In the genomic region with DNA sequence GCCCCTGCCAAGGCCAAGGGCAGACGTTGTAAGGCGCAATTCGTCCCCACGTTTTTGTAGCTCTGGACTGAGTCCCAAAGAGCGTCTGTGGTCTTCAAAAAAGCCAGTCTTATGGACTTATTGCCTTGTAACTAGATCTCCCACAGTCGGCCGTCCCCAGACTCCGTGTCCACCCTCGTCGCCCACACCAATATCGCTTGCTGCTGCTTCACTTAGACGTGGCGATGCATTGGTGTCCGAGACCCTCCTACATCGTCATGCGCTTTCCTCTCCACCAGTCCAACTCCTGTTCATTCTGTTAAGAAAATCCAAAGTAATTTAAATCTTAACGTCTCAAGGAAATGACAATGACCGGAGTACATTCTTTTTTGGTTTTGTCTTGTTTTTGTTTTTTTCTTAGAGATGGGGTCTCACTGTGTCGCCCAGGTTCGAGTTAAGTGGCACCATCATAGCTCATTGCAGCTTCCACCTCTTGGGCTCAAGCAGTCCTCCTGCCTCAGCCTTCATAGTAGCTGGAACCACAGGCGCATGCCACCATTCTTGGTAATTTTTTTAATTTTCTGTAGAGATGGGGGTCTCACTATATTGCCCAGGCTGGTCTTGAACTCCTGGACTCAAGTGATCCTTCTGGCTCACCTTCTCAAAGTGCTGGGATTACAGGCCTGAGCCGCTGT, we compare ENCODE assay signal across 8 cellular contexts. TPM values are rescaled to one million over a fixed set of nuclear protein-coding genes. Genes with fewer than 3 reads are reported as not detected.
A peak's percentile ranks its signal among the peaks of the same experiment; 100 is the strongest.
DNase-seq lines count a peak whose midpoint lies in the region; ATAC-seq, FAIRE-seq and TF ChIP-seq lines count a peak whose summit lies in the region.

No MANE protein-coding gene starts in this region.

- dilution Hi-C loops in endothelial cell of umbilical vein (cut with MboI; ENCODE audit: extremely low pct_ligation_motif_present, low sequenced_read_pairs): no loop called here

- peak; percentile 47 for FAIRE-seq in endothelial cell of umbilical vein (lab: Jason Lieb, UNC)

- no peak for TF ChIP-seq POLR2A in endothelial cell of umbilical vein (IDR thresholded peaks at IDR 0.05; ENCODE audit: low read depth, low read length)

- CTCF ChIA-PET in endothelial cell of umbilical vein (lab: Charles Lee): interaction anchor here (1.4 to 1.7 kb wide), 3 partner anchors 11 to 16 kb away, joined by 3 to 6 read pairs (median 4); no protein-coding TSS in a partner anchor

- intact Hi-C loops in endothelial cell of umbilical vein (cut with micrococcal nuclease): loop anchor here (1.0 to 2.0 kb wide), 2 partner anchors 190 to 233 kb away; no protein-coding TSS in a partner anchor

- no peaks in the 10 kb centered on the region for H3K9me1 ChIP-seq in endothelial cell of umbilical vein (replicated peaks; ENCODE audit: control insufficient read depth, extremely low read depth, insufficient read depth, low read length)

- DNase-seq in GM12865 (ENCODE audit: low read depth): no peak
- DNase-seq in endothelial cell of umbilical vein (ENCODE audit: low read depth, low spot score): peak; percentile 47
- no peak for DNase-seq in glomerular visceral epithelial cell (ENCODE audit: extremely low spot score)
- DNase-seq in OCI-M2 (lab: John Stamatoyannopoulos, UW; ENCODE audit: unreplicated experiment): no peak

- H3K27ac ChIP-seq in OCI-LY1 (ENCODE audit: low read depth, low read length, poor library complexity, severe bottlenecking) (peak overlapping the region; percentile 21), endothelial cell of umbilical vein (ENCODE audit: insufficient read depth, low read depth, low read length) (peak overlapping the region; percentile 20), neural cell (ENCODE audit: low read length) (peak overlapping the region; percentile 87)

- H3K9ac ChIP-seq in OCI-LY1 (ENCODE audit: low read length) (peak overlapping the region; percentile 62), endothelial cell of umbilical vein (replicated peaks; ENCODE audit: extremely low read depth, insufficient read depth, low read length) (peak overlapping the region; percentile 66), neural cell (ENCODE audit: low read length) (peak overlapping the region; percentile 93)

- no peaks in the 10 kb centered on the region for H4K20me1 ChIP-seq in OCI-LY1 (ENCODE audit: insufficient read depth, low read length)
- H4K20me1 ChIP-seq in endothelial cell of umbilical vein (replicated peaks; ENCODE audit: control insufficient read depth, extremely low read depth, insufficient read depth, low read length): no peaks in the 10 kb centered on the region
- H4K20me1 ChIP-seq in neural cell (ENCODE audit: insufficient read depth): no peaks in the 10 kb centered on the region

- TF ChIP-seq EP300 in neural cell (conservative IDR thresholded peaks at IDR 0.05; ENCODE audit: poor library complexity, severe bottlenecking): no peak

- BruUV-seq in endothelial cell of umbilical vein (replicated peaks; lab: Mats Ljungman, UMichigan): no TSS peak

- no peak for ATAC-seq in HG03039 (IDR thresholded peaks at IDR 0.05; ENCODE audit: unreplicated experiment)
- ATAC-seq in HG02763 (IDR thresholded peaks at IDR 0.05; ENCODE audit: unreplicated experiment): no peak

- H3K9me2 ChIP-seq in OCI-LY1 (ENCODE audit: low read depth, low read length): no peaks in the 10 kb centered on the region
- no peaks in the 10 kb centered on the region for H3K9me2 ChIP-seq in neural cell (ENCODE audit: insufficient read depth, low read length)

- H3K4me2 ChIP-seq in OCI-LY1 (ENCODE audit: low read length) (peak overlapping the region; percentile 73), endothelial cell of umbilical vein (ENCODE audit: insufficient read depth, low read length) (peak overlapping the region; percentile 90), neural cell (ENCODE audit: low read length) (peak overlapping the region; percentile 95)

- no peaks in the 10 kb centered on the region for H3K79me2 ChIP-seq in OCI-LY1 (ENCODE audit: insufficient read depth, low read length)
- peaks cover 52% of the 10 kb centered on the region for H3K79me2 ChIP-seq in endothelial cell of umbilical vein (ENCODE audit: control insufficient read depth, insufficient read depth, low read length)
- H3K79me2 ChIP-seq in neural cell (replicated peaks; ENCODE audit: insufficient read depth, low read length): peaks cover 53% of the 10 kb centered on the region

- peaks cover 13% of the 10 kb centered on the region for H3K36me3 ChIP-seq in OCI-LY1 (ENCODE audit: insufficient read depth, low read length)
- H3K36me3 ChIP-seq in endothelial cell of umbilical vein (ENCODE audit: control insufficient read depth in 2 of 2, extremely low read depth in 1 of 2, insufficient read depth in 2 of 2, low read length in 2 of 2): peaks cover 3% of the 10 kb centered on the region in 2 experiments
- H3K36me3 ChIP-seq in neural cell (ENCODE audit: insufficient read depth, low read length): no peaks in the 10 kb centered on the region

- no peak for TF ChIP-seq CTCF in GM12865 (IDR thresholded peaks at IDR 0.05; ENCODE audit: insufficient read depth, low read depth, low read length, missing control alignments)
- no peak for TF ChIP-seq CTCF in OCI-LY1 (IDR thresholded peaks at IDR 0.05; ENCODE audit: low read length)
- TF ChIP-seq CTCF in endothelial cell of umbilical vein (IDR thresholded peaks at IDR 0.05; ENCODE audit: extremely low read depth in 1 of 2, insufficient read depth in 1 of 2, low read depth in 1 of 2, low read length in 2 of 2): no peak
- no peak for TF ChIP-seq CTCF in neural cell (IDR thresholded peaks at IDR 0.05; ENCODE audit: poor library complexity, severe bottlenecking)

- H3K4me1 ChIP-seq in OCI-LY1 (ENCODE audit: insufficient read depth, low read length, severe bottlenecking): peaks cover 37% of the 10 kb centered on the region
- H3K4me1 ChIP-seq in endothelial cell of umbilical vein (ENCODE audit: control insufficient read depth, extremely low read depth, insufficient read depth, low read length): peaks cover 25% of the 10 kb centered on the region

- H3K27me3 ChIP-seq in OCI-LY1 (ENCODE audit: insufficient read depth, low read length): no peaks in the 10 kb centered on the region
- no peaks in the 10 kb centered on the region for H3K27me3 ChIP-seq in endothelial cell of umbilical vein (ENCODE audit: control insufficient read depth in 2 of 2, insufficient read depth in 2 of 2, low read length in 2 of 2)
- no peaks in the 10 kb centered on the region for H3K27me3 ChIP-seq in neural cell (ENCODE audit: insufficient read depth, low read depth, low read length)

- H3K4me3 ChIP-seq in GM12865 (ENCODE audit: low read depth, low read length): peak overlapping the region; percentile 63
- H3K4me3 ChIP-seq in OCI-LY1 (ENCODE audit: low read depth, low read length, poor library complexity, severe bottlenecking): peak overlapping the region; percentile 66
- H3K4me3 ChIP-seq in endothelial cell of umbilical vein (replicated peaks in 1 of 3; ENCODE audit: insufficient read depth in 1 of 3, low read depth in 1 of 3, low read length in 3 of 3): peak overlapping the region; percentile 71 to 84 (median 84)
- peak overlapping the region; percentile 95 for H3K4me3 ChIP-seq in neural cell (ENCODE audit: low read length)

- no peaks in the 10 kb centered on the region for H3F3A ChIP-seq in OCI-LY1 (ENCODE audit: insufficient read depth, low read length)
- no peaks in the 10 kb centered on the region for H3F3A ChIP-seq in neural cell (ENCODE audit: insufficient read depth, low read length, poor library complexity, severe bottlenecking)

- H2AFZ ChIP-seq in OCI-LY1 (ENCODE audit: low read length) (no peak overlapping the region), endothelial cell of umbilical vein (ENCODE audit: low read depth, low read length) (peak overlapping the region; percentile 68), neural cell (ENCODE audit: low read depth, low read length) (peak overlapping the region; percentile 89)

- TF ChIP-seq RAD21 in neural cell (conservative IDR thresholded peaks at IDR 0.05): no peak

- no peaks in the 10 kb centered on the region for H3K9me3 ChIP-seq in OCI-LY1 (ENCODE audit: low read length)
- H3K9me3 ChIP-seq in endothelial cell of umbilical vein (replicated peaks; ENCODE audit: control insufficient read depth, insufficient read depth, low read length): no peaks in the 10 kb centered on the region
- no peaks in the 10 kb centered on the region for H3K9me3 ChIP-seq in neural cell (ENCODE audit: low read length)

- POLR2A ChIA-PET in endothelial cell of umbilical vein (lab: Charles Lee): no interaction called here

TF ChIP-seq in endothelial cell of umbilical vein, 7 proteins besides CTCF, POLR2A, EP300 and RAD21 (continues in another document):
- TF ChIP-seq MYC (IDR thresholded peaks at IDR 0.05; ENCODE audit: low read depth, low read length) (no peak), GATA2 (IDR thresholded peaks at IDR 0.05; ENCODE audit: insufficient read depth, insufficient read length, low read depth, low read length) (no peak), FOS (IDR thresholded peaks at IDR 0.05; ENCODE audit: borderline replicate concordance, insufficient read depth, low read length) (no peak)

RNA-seq across cellular contexts. Expression of a gene that starts 0.9 kb away (rescaled TPM):
- total RNA-seq in endothelial cell of umbilical vein: 37.3 and 39.8 TPM in 2 replicates
- polyA plus RNA-seq in endothelial cell of umbilical vein: 15.3 and 17.6 TPM in 2 replicates
- polyA plus RNA-seq in endothelial cell of umbilical vein (2011; cell fraction: cytosol; rRNA removed): 22.9 and 23.0 TPM in 2 replicates
- polyA plus RNA-seq in endothelial cell of umbilical vein (2011; cell fraction: nucleus; rRNA removed): 27.6 and 38.1 TPM in 2 replicates
- polyA plus RNA-seq in endothelial cell of umbilical vein (2012): 35.8 and 43.0 TPM in 2 replicates
- 14.1 and 15.9 TPM in 2 replicates for polyA minus RNA-seq in endothelial cell of umbilical vein
- 22.6 TPM for polyA minus RNA-seq in endothelial cell of umbilical vein (2011; cell fraction: cytosol; rRNA and poly(A)+ RNA removed)
- 13.8 and 15.9 TPM in 2 replicates for polyA minus RNA-seq in endothelial cell of umbilical vein (2011; cell fraction: nucleus; rRNA and poly(A)+ RNA removed)
- 76.9 and 94.1 TPM in 2 replicates for polyA plus RNA-seq in neural cell
- polyA minus RNA-seq in neural cell: 52.8 and 61.6 TPM in 2 replicates

RNA-seq across cellular contexts. Expression of a gene that starts 33.5 kb away (rescaled TPM):
- 93.5 and 98.1 TPM in 2 replicates for total RNA-seq in endothelial cell of umbilical vein
- 21.6 and 33.4 TPM in 2 replicates for polyA plus RNA-seq in endothelial cell of umbilical vein
- polyA plus RNA-seq in endothelial cell of umbilical vein (2011; cell fraction: cytosol; rRNA removed): 33.5 and 37.7 TPM in 2 replicates
- polyA plus RNA-seq in endothelial cell of umbilical vein (2011; cell fraction: nucleus; rRNA removed): 28.6 and 48.0 TPM in 2 replicates
- 92.9 and 130 TPM in 2 replicates for polyA plus RNA-seq in endothelial cell of umbilical vein (2012)
- 39.2 and 39.9 TPM in 2 replicates for polyA minus RNA-seq in endothelial cell of umbilical vein
- polyA minus RNA-seq in endothelial cell of umbilical vein (2011; cell fraction: cytosol; rRNA and poly(A)+ RNA removed): 72.0 TPM
- 19.1 and 32.1 TPM in 2 replicates for polyA minus RNA-seq in endothelial cell of umbilical vein (2011; cell fraction: nucleus; rRNA and poly(A)+ RNA removed)
- 29.6 and 33.0 TPM in 2 replicates for polyA plus RNA-seq in neural cell
- 47.5 and 50.1 TPM in 2 replicates for polyA minus RNA-seq in neural cell

Comparison
In these comparisons a context has a peak if more than half of its experiments do, and no peak if none do; other contexts are left out.
1. H3K27ac ChIP-seq: peak in every context shown above with its lines; median percentile 87 in neural cell; 21 in OCI-LY1; 20 in endothelial cell of umbilical vein.